9 cellular contexts compared by ENCODE assay signal in genomic region chr1:101002551-101002950, GRCh38. TPM values are rescaled to one million over a fixed set of nuclear protein-coding genes. Genes with fewer than 3 reads are reported as not detected.
DNase-seq lines count a peak whose midpoint lies in the region; ATAC-seq and TF ChIP-seq lines count a peak whose summit lies in the region.
"Had no signal": no experiment of that assay in that cellular context is flagged by ENCODE, and none has a peak within 500 bp of the region (broad histone marks: within the 10 kb centered on the region; RNA-seq: fewer than 3 reads in every experiment).

No MANE protein-coding gene starts in this region.

- TF ChIP-seq CTCF in breast epithelium (IDR thresholded peaks at IDR 0.05) (no peak), osteocyte (IDR thresholded peaks at IDR 0.05) (no peak), brain microvascular endothelial cell (IDR thresholded peaks at IDR 0.05; ENCODE audit: low read depth, low read length, missing control alignments) (no peak)

- H3K27ac ChIP-seq in breast epithelium (peak overlapping the region; percentile 57 to 76), brain microvascular endothelial cell (no peak overlapping the region)

- H3K27me3 ChIP-seq in breast epithelium (no peaks in the 10 kb centered on the region), brain microvascular endothelial cell (replicated peaks) (no peaks in the 10 kb centered on the region)

- ATAC-seq in GM18870 (IDR thresholded peaks at IDR 0.05; ENCODE audit: unreplicated experiment) (peak; percentile 50), HG02885 (IDR thresholded peaks at IDR 0.05; ENCODE audit: poor library complexity, unreplicated experiment) (no peak)

- TF ChIP-seq POLR2A in breast epithelium (IDR thresholded peaks at IDR 0.05): no peak

- intact Hi-C loops in breast epithelium (cut with DNase I; ENCODE audit: low total_unique reads): no loop called here

- H3K36me3 ChIP-seq in breast epithelium: no peaks in the 10 kb centered on the region
- peaks cover 7% of the 10 kb centered on the region for H3K36me3 ChIP-seq in brain microvascular endothelial cell (replicated peaks)

- H3K36me3 Mint-ChIP-seq in osteocyte (ENCODE audit: unreplicated experiment): peaks cover 25% of the 10 kb centered on the region
- H3K36me3 Mint-ChIP-seq in activated T-cell treated with anti-CD3 and anti-CD28 coated beads, Interleukin-2, amount 50 U/mL, for 24 hours (ENCODE audit: low read depth): peaks cover 83% of the 10 kb centered on the region

- H3K9me3 ChIP-seq in breast epithelium: no peaks in the 10 kb centered on the region

- no peaks in the 10 kb centered on the region for H3K27me3 Mint-ChIP-seq in osteocyte (ENCODE audit: unreplicated experiment)
- no peaks in the 10 kb centered on the region for H3K27me3 Mint-ChIP-seq in activated T-cell treated with anti-CD3 and anti-CD28 coated beads, Interleukin-2, amount 50 U/mL, for 24 hours

- peak; percentile 76 to 86 for DNase-seq in Kasumi-1 (lab: John Stamatoyannopoulos, UW)
- no peak for DNase-seq in breast epithelium (ENCODE audit: low spot score in 2 of 2)
- no peak for DNase-seq in osteocyte (ENCODE audit: extremely low spot score, unreplicated experiment)
- no peak for DNase-seq in brain microvascular endothelial cell
- DNase-seq in activated T-cell treated with anti-CD3 and anti-CD28 coated beads, Interleukin-2, amount 50 U/mL, for 24 hours: no peak
- DNase-seq in activated CD4-positive, alpha-beta T cell treated with anti-CD3 and anti-CD28 coated beads, Interleukin-2, amount 50 U/mL, for 1 hour: no peak
- DNase-seq: T-helper 2 cell had no signal

- no peak overlapping the region for H3K4me3 ChIP-seq in breast epithelium
- no peak overlapping the region for H3K4me3 ChIP-seq in brain microvascular endothelial cell (ENCODE audit: low read depth, low read length)

- H3K27ac Mint-ChIP-seq in osteocyte (ENCODE audit: unreplicated experiment): peak overlapping the region; percentile 31
- H3K27ac Mint-ChIP-seq in activated T-cell treated with anti-CD3 and anti-CD28 coated beads, Interleukin-2, amount 50 U/mL, for 24 hours: no peak overlapping the region

- no peak overlapping the region for H3K4me3 Mint-ChIP-seq in osteocyte (ENCODE audit: unreplicated experiment)
- H3K4me3 Mint-ChIP-seq in activated T-cell treated with anti-CD3 and anti-CD28 coated beads, Interleukin-2, amount 50 U/mL, for 24 hours: no peak overlapping the region

- H3K9me3 Mint-ChIP-seq in osteocyte (ENCODE audit: unreplicated experiment): no peaks in the 10 kb centered on the region
- H3K9me3 Mint-ChIP-seq in activated T-cell treated with anti-CD3 and anti-CD28 coated beads, Interleukin-2, amount 50 U/mL, for 24 hours: peaks cover 9% of the 10 kb centered on the region

- peaks cover 0 to 7% of the 10 kb centered on the region in 2 donors for H3K4me1 ChIP-seq in breast epithelium

- H3K4me1 Mint-ChIP-seq in osteocyte (ENCODE audit: unreplicated experiment): peaks cover 33% of the 10 kb centered on the region
- H3K4me1 Mint-ChIP-seq in activated T-cell treated with anti-CD3 and anti-CD28 coated beads, Interleukin-2, amount 50 U/mL, for 24 hours (ENCODE audit: low read depth): peaks cover 61% of the 10 kb centered on the region

- in situ Hi-C loops in brain microvascular endothelial cell (cut with HindIII; ENCODE audit: low pct_ligation_motif_present, low sequenced_read_pairs): no loop called here

RNA-seq across cellular contexts. Expression of gene DPH5, which starts 23.0 kb away (rescaled TPM):
- total RNA-seq in breast epithelium (10 to 100 TPM; 19.2 to 26.1 (median 25.9) TPM), osteocyte (49.1 and 51.7 TPM in 2 replicates)

Comparison
In these comparisons a context has a peak if more than half of its experiments do, and no peak if none do; other contexts are left out.
1. DNase-seq: peak in Kasumi-1 (2 of 2); none in breast epithelium (0 of 2), osteocyte (single experiment), brain microvascular endothelial cell (single experiment), activated T-cell treated with anti-CD3 and anti-CD28 coated beads, Interleukin-2, amount 50 U/mL, for 24 hours (single experiment) and activated CD4-positive, alpha-beta T cell treated with anti-CD3 and anti-CD28 coated beads, Interleukin-2, amount 50 U/mL, for 1 hour (single experiment).